28 cellular contexts compared by ENCODE assay signal in the genomic region with DNA sequence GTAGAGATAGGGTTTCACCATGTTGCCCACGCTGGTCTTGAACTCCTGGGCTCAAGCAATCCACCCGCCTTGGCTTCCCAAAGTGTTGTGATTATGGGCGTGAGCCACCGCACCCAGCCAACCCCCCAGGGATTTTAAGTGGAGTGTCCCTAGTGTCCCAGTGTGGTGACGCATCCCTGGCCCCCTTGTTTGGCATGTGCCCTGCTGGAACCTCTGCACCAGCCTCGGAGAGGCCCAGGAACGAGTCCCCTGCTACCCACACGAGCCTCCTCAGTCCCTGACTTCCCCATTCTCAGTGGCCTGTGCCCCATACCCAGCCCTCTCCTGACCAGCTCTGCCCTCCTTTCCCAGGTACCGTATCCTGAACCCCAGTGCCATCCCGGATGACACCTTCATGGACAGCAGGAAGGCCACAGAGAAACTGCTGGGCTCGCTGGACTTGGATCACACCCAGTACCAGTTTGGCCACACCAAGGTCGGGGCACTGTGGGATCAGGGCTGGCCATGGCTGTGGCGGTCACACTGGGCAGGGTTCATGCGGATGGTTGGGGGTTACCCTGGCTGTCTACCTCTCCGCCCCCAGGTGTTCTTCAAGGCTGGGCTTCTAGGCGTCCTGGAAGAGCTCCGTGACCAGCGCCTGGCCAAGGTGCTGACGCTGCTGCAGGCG. TPM values are rescaled to one million over a fixed set of nuclear protein-coding genes. Genes with fewer than 3 reads are reported as not detected.
"Had no signal": no experiment of that assay in that cellular context is flagged by ENCODE, and none has a peak within 500 bp of the region (broad histone marks: within the 10 kb centered on the region; RNA-seq: fewer than 3 reads in every experiment).

No MANE protein-coding gene starts in this region.

- H3K4me3 ChIP-seq: colonic mucosa, gastroesophageal sphincter, left lung, lower lobe of right lung, pancreas, skin epidermis, spleen, thoracic aorta, tibial nerve, upper lobe of left lung had no signal

- H3K27ac ChIP-seq: colonic mucosa, epithelial cell of prostate, gastroesophageal sphincter, left lung, lower lobe of right lung, pancreas, skin epidermis, spleen, thoracic aorta, tibial nerve, upper lobe of left lung had no signal

- H3K4me1 ChIP-seq: colonic mucosa, left lung, pancreas, spleen had no signal

- DNase-seq: colonic mucosa; effector CD8-positive, alpha-beta T cell; endodermal cell; foreskin fibroblast; glutamatergic neuron; hypothalamus; immature natural killer cell; lower lobe of right lung; naive thymus-derived CD8-positive, alpha-beta T cell; nephron progenitor cell; occipital lobe; spleen; stimulated activated CD4-positive, alpha-beta T cell treated with anti-CD3 and anti-CD28 coated beads, Interleukin-4, amount 100 ng/mL, for 4 hours; stimulated activated naive B cell treated with anti-CD40 and anti-IgM and Interleukin-4, amounts not matched to agents 10 μg/mL and 1 μg/mL and 100 μg/mL, for 72 hours; upper lobe of left lung had no signal

- FAIRE-seq: keratinocyte, pancreas, urothelium cell line had no signal

- H3K9me3 Mint-ChIP-seq: central memory CD8-positive, alpha-beta T cell; dendritic cell treated with granulocyte-macrophage colony-stimulating factor and Interleukin-4, amounts not matched to agents 40 ng/mL and 50 ng/mL, for 4 days; endodermal cell; immature natural killer cell; naive thymus-derived CD8-positive, alpha-beta T cell; nephron progenitor cell; stimulated activated naive B cell treated with anti-CD40 and anti-IgM and Interleukin-4, amounts not matched to agents 10 μg/mL and 1 μg/mL and 100 μg/mL, for 72 hours; stimulated activated naive CD8-positive, alpha-beta T cell treated with anti-CD3 and anti-CD28 coated beads, Interleukin-15, Interleukin-2, amounts not matched to agents 100 ng/mL and 50 ng/mL, for 24 hours had no signal

- H3K27me3 Mint-ChIP-seq: central memory CD8-positive, alpha-beta T cell; dendritic cell treated with granulocyte-macrophage colony-stimulating factor and Interleukin-4, amounts not matched to agents 40 ng/mL and 50 ng/mL, for 4 days; naive thymus-derived CD8-positive, alpha-beta T cell; stimulated activated naive B cell treated with anti-CD40 and anti-IgM and Interleukin-4, amounts not matched to agents 10 μg/mL and 1 μg/mL and 100 μg/mL, for 72 hours; stimulated activated naive CD8-positive, alpha-beta T cell treated with anti-CD3 and anti-CD28 coated beads, Interleukin-15, Interleukin-2, amounts not matched to agents 100 ng/mL and 50 ng/mL, for 24 hours had no signal

- H3K27me3 ChIP-seq: colonic mucosa, gastroesophageal sphincter, left lung, pancreas, spleen, tibial nerve, upper lobe of left lung had no signal

- ATAC-seq: esophagus mucosa; gastroesophageal sphincter; left lung; lower lobe of right lung; naive thymus-derived CD8-positive, alpha-beta T cell; pancreas; stimulated activated naive B cell treated with anti-CD40 and anti-IgM and Interleukin-4, amounts not matched to agents 10 μg/mL and 1 μg/mL and 100 μg/mL, for 72 hours had no signal

- H3K27ac Mint-ChIP-seq: dendritic cell treated with granulocyte-macrophage colony-stimulating factor and Interleukin-4, amounts not matched to agents 40 ng/mL and 50 ng/mL, for 4 days; endodermal cell; immature natural killer cell; nephron progenitor cell; stimulated activated naive B cell treated with anti-CD40 and anti-IgM and Interleukin-4, amounts not matched to agents 10 μg/mL and 1 μg/mL and 100 μg/mL, for 72 hours; stimulated activated naive CD8-positive, alpha-beta T cell treated with anti-CD3 and anti-CD28 coated beads, Interleukin-15, Interleukin-2, amounts not matched to agents 100 ng/mL and 50 ng/mL, for 24 hours had no signal

- H3K36me3 ChIP-seq: colonic mucosa had no signal

- H3K4me3 Mint-ChIP-seq: central memory CD8-positive, alpha-beta T cell; dendritic cell treated with granulocyte-macrophage colony-stimulating factor and Interleukin-4, amounts not matched to agents 40 ng/mL and 50 ng/mL, for 4 days; endodermal cell; immature natural killer cell; naive thymus-derived CD8-positive, alpha-beta T cell; nephron progenitor cell; stimulated activated naive B cell treated with anti-CD40 and anti-IgM and Interleukin-4, amounts not matched to agents 10 μg/mL and 1 μg/mL and 100 μg/mL, for 72 hours; stimulated activated naive CD8-positive, alpha-beta T cell treated with anti-CD3 and anti-CD28 coated beads, Interleukin-15, Interleukin-2, amounts not matched to agents 100 ng/mL and 50 ng/mL, for 24 hours had no signal

- H3K9me3 ChIP-seq: colonic mucosa, gastroesophageal sphincter, left lung, lower lobe of right lung, pancreas, spleen, thoracic aorta, tibial nerve, upper lobe of left lung had no signal

RNA-seq across cellular contexts. Expression of gene MYH7B, which starts 37.2 kb away (rescaled TPM):
- total RNA-seq: esophagus mucosa had no signal
- polyA plus RNA-seq: immature natural killer cell had no signal
